In genomic region chr6:38012573-38012972, GRCh38 we compare ENCODE assay signal across 8 cellular contexts.
DNase-seq lines count a peak whose midpoint lies in the region; ATAC-seq, FAIRE-seq and TF ChIP-seq lines count a peak whose summit lies in the region.

No MANE protein-coding gene starts in this region.

- no peaks in the 10 kb centered on the region for H3K36me3 ChIP-seq in lower lobe of right lung

- DNase-seq in AML-193 (lab: John Stamatoyannopoulos, UW), result peak; percentile 68 to 69
- DNase-seq in GM18507 (ENCODE audit: extremely low spot score, insufficient read length, low read depth), result peak; percentile 46
- peak; percentile 57 for DNase-seq in NCI-H82 treated with DMSO at 0.1 percent for 48 hours (lab: John Stamatoyannopoulos, UW; ENCODE audit: unreplicated experiment)
- DNase-seq in cardiac fibroblast (ENCODE audit: low read depth in 2 of 2), result peak; percentile 72 to 74
- DNase-seq in lower lobe of right lung, result no peak
- DNase-seq in GF-D8 (lab: John Stamatoyannopoulos, UW), result no peak

- intact Hi-C loops in lower lobe of right lung (cut with DNase I), result no loop called here

- ATAC-seq in lower lobe of right lung (peak; percentile 47 to 56), GM21367 (IDR thresholded peaks at IDR 0.05; ENCODE audit: unreplicated experiment) (no peak), HG02759 (IDR thresholded peaks at IDR 0.05; ENCODE audit: unreplicated experiment) (no peak)

- TF ChIP-seq CTCF in cardiac fibroblast (IDR thresholded peaks at IDR 0.05; ENCODE audit: low read depth, low read length), result peak; percentile 81
- peak; percentile 59 for TF ChIP-seq CTCF in lower lobe of right lung (IDR thresholded peaks at IDR 0.05)

- no peak overlapping the region for H3K27ac ChIP-seq in lower lobe of right lung

- H3K4me1 ChIP-seq in lower lobe of right lung, result no peaks in the 10 kb centered on the region

- H3K27me3 ChIP-seq in lower lobe of right lung (ENCODE audit: low read depth), result no peaks in the 10 kb centered on the region

- H3K4me3 ChIP-seq in cardiac fibroblast (replicated peaks in 1 of 2; ENCODE audit: low read depth in 2 of 2, low read length in 2 of 2) (no peak overlapping the region), lower lobe of right lung (no peak overlapping the region)

- FAIRE-seq in GM18507 (lab: Jason Lieb, UNC), result peak; percentile 73

- H3K9me3 ChIP-seq in lower lobe of right lung, result peaks cover 6% of the 10 kb centered on the region

Comparison
In these comparisons a context has a peak if more than half of its experiments do, and no peak if none do; other contexts are left out.
1. DNase-seq: peak in AML-193 (2 of 2), GM18507 (single experiment), NCI-H82 treated with DMSO at 0.1 percent for 48 hours (single experiment) and cardiac fibroblast (2 of 2); none in lower lobe of right lung (single experiment) and GF-D8 (single experiment).
2. ATAC-seq: peak in lower lobe of right lung (2 of 2); none in GM21367 (single experiment) and HG02759 (single experiment).